8 cellular contexts compared by ENCODE assay signal in genomic region chr7:28411876-28412662, GRCh38. TPM values are rescaled to one million over a fixed set of nuclear protein-coding genes. Genes with fewer than 3 reads are reported as not detected.
DNase-seq lines count a peak whose midpoint lies in the region; TF ChIP-seq lines count a peak whose summit lies in the region.

Gene CREB5 (plus strand): TSS chr7:28412518. CDS start chr7:28412915, 397 bp downstream.

- H3K4me3 ChIP-seq in dorsolateral prefrontal cortex (peak within 1 kb of the TSS in 47 of 59 donors; percentile 15 to 90 (median 75)), MM.1S (ENCODE audit: low read length) (no peak within 1 kb of the TSS), adrenal gland (no peak within 1 kb of the TSS)

- H3K9ac ChIP-seq in MM.1S (ENCODE audit: low read length): no peak within 1 kb of the TSS

- H3K27me3 ChIP-seq in dorsolateral prefrontal cortex: peaks cover 0 to 36% (median 4%) of the 10 kb centered on the region in 45 donors
- peaks cover 23% of the 10 kb centered on the region for H3K27me3 ChIP-seq in MM.1S (replicated peaks; ENCODE audit: insufficient read depth, low read length)
- H3K27me3 ChIP-seq in adrenal gland: peaks cover 28% of the 10 kb centered on the region

- H4K20me1 ChIP-seq in MM.1S (ENCODE audit: insufficient read depth, low read length): no peaks in the 10 kb centered on the region

- H3K9me3 Mint-ChIP-seq in neural crest cell: no peaks in the 10 kb centered on the region
- H3K9me3 Mint-ChIP-seq in T-helper 2 cell treated with Interferon-gamma antibody and Interleukin-4, amounts not matched to agents 5 μg/mL and 100 μg/mL, for 36 hours: no peaks in the 10 kb centered on the region

- DNase-seq in dorsolateral prefrontal cortex (peak in 5 of 10 donors; percentile 40 to 52 (median 48)), neural crest cell (ENCODE audit: low read depth, low spot score) (no peak), HuH-7 (ENCODE audit: low spot score) (no peak), MM.1S (no peak), adrenal gland (no peak)
- DNase-seq in T-helper 2 cell treated with Interferon-gamma antibody and Interleukin-4, amounts not matched to agents 5 μg/mL and 100 μg/mL, for 36 hours (ENCODE audit: low spot score): no peak

- no peaks in the 10 kb centered on the region for H3K79me2 ChIP-seq in MM.1S (ENCODE audit: low read length)

- no peaks in the 10 kb centered on the region for H3K9me2 ChIP-seq in MM.1S (replicated peaks; ENCODE audit: insufficient read depth, low read length)

- H3K4me3 Mint-ChIP-seq in neural crest cell: peak within 1 kb of the TSS; percentile 95
- H3K4me3 Mint-ChIP-seq in T-helper 2 cell treated with Interferon-gamma antibody and Interleukin-4, amounts not matched to agents 5 μg/mL and 100 μg/mL, for 36 hours: no peak within 1 kb of the TSS

- H3K27me3 Mint-ChIP-seq in neural crest cell (ENCODE audit: low read depth): peaks cover 59% of the 10 kb centered on the region
- peaks cover 66% of the 10 kb centered on the region for H3K27me3 Mint-ChIP-seq in T-helper 2 cell treated with Interferon-gamma antibody and Interleukin-4, amounts not matched to agents 5 μg/mL and 100 μg/mL, for 36 hours (ENCODE audit: low read depth)

- no peaks in the 10 kb centered on the region; the same call in 1 of the 2 replicates for H3F3A ChIP-seq in MM.1S (ENCODE audit: insufficient read depth, low read length)

- no peak within 1 kb of the TSS for H2AFZ ChIP-seq in MM.1S (ENCODE audit: low read length)

- H3K4me2 ChIP-seq in MM.1S (ENCODE audit: low read depth, low read length): no peak within 1 kb of the TSS

- peak; percentile 50 for TF ChIP-seq CTCF in C4-2B (conservative IDR thresholded peaks at IDR 0.05)
- TF ChIP-seq CTCF in LNCAP (IDR thresholded peaks at IDR 0.05): peak; percentile 54
- peak in 53 of 56 donors; percentile 32 to 79 (median 55) for TF ChIP-seq CTCF in dorsolateral prefrontal cortex (IDR thresholded peaks at IDR 0.05 in 54 of 56, conservative IDR thresholded peaks at IDR 0.05 in 2 of 56; ENCODE audit: low read depth in 1 of 56, partially characterized antibody in 56 of 56)
- TF ChIP-seq CTCF in neural crest cell (conservative IDR thresholded peaks at IDR 0.05): peak; percentile 15
- TF ChIP-seq CTCF in MM.1S (IDR thresholded peaks at IDR 0.05; ENCODE audit: low read length): no peak
- TF ChIP-seq CTCF in adrenal gland (IDR thresholded peaks at IDR 0.05): no peak

- H3K36me3 ChIP-seq in MM.1S (replicated peaks; ENCODE audit: insufficient read depth, low read length): no peaks in the 10 kb centered on the region
- no peaks in the 10 kb centered on the region for H3K36me3 ChIP-seq in adrenal gland (replicated peaks in 1 of 2)

- WGBS in adrenal gland, 4 donors: 67 to 79% (median 75%) methylated on average over 8 of the region's 8 CpGs

- H3K9me3 ChIP-seq in MM.1S (replicated peaks; ENCODE audit: insufficient read depth, low read length): no peaks in the 10 kb centered on the region
- H3K9me3 ChIP-seq in adrenal gland (replicated peaks in 1 of 3): no peaks in the 10 kb centered on the region

- no peak for TF ChIP-seq POLR2A in adrenal gland (IDR thresholded peaks at IDR 0.05)

- no peaks in the 10 kb centered on the region for H3K36me3 Mint-ChIP-seq in neural crest cell (ENCODE audit: low read depth)
- peaks cover 2% of the 10 kb centered on the region for H3K36me3 Mint-ChIP-seq in T-helper 2 cell treated with Interferon-gamma antibody and Interleukin-4, amounts not matched to agents 5 μg/mL and 100 μg/mL, for 36 hours (ENCODE audit: low read depth)

- H3K27ac ChIP-seq in C4-2B (no peak within 1 kb of the TSS), dorsolateral prefrontal cortex (peak within 1 kb of the TSS in 8 of 59 donors; percentile 9 to 94 (median 24)), MM.1S (ENCODE audit: low read length) (no peak within 1 kb of the TSS), adrenal gland (no peak within 1 kb of the TSS)

- peaks cover 33% of the 10 kb centered on the region for H3K4me1 Mint-ChIP-seq in neural crest cell
- peaks cover 14% of the 10 kb centered on the region for H3K4me1 Mint-ChIP-seq in T-helper 2 cell treated with Interferon-gamma antibody and Interleukin-4, amounts not matched to agents 5 μg/mL and 100 μg/mL, for 36 hours (ENCODE audit: low read depth)

- no peak within 1 kb of the TSS for H3K27ac Mint-ChIP-seq in neural crest cell (ENCODE audit: unreplicated experiment)
- H3K27ac Mint-ChIP-seq in T-helper 2 cell treated with Interferon-gamma antibody and Interleukin-4, amounts not matched to agents 5 μg/mL and 100 μg/mL, for 36 hours: no peak within 1 kb of the TSS

- intact Hi-C loops in dorsolateral prefrontal cortex (cut with DNase I): loop anchor here (5.0 to 10.0 kb wide), 2 partner anchors 63 to 215 kb away; no protein-coding TSS in a partner anchor
- intact Hi-C loops in adrenal gland (cut with DNase I): no loop called here

- H3K4me1 ChIP-seq in MM.1S (ENCODE audit: low read length) (0 out of 2 replicates have a peak, but pooled peaks cover 3% of the 10 kb centered on the region), adrenal gland (replicated peaks in 1 of 2) (peaks cover 18 to 19% of the 10 kb centered on the region in 2 donors)

RNA-seq across cellular contexts. Expression of gene CREB5, which starts in this region (rescaled TPM):
- total RNA-seq in dorsolateral prefrontal cortex: 100 to 1,000 TPM in 1 of 120 experiments, 10 to 100 TPM in 117, 1 to 10 TPM in 2; 9.6 to 127 (median 30.7) TPM
- total RNA-seq in neural crest cell: 6.9 and 8.3 TPM in 2 replicates
- total RNA-seq in adrenal gland: 1 to 10 TPM in 4 of 8 donors, under 1 TPM in 4; 0.69 to 2.7 (median 1.2) TPM
- polyA plus RNA-seq in adrenal gland: 1 to 10 TPM; 1.1 to 5.4 (median 1.2) TPM

Comparison
In these comparisons a context has a peak if more than half of its experiments do, and no peak if none do; other contexts are left out.
1. CTCF ChIP-seq: peak in C4-2B (single experiment), LNCAP (single experiment), dorsolateral prefrontal cortex (53 of 56) and neural crest cell (single experiment); none in MM.1S (single experiment) and adrenal gland (0 of 6).
2. H3K4me3 ChIP-seq: peak in dorsolateral prefrontal cortex (47 of 59); none in MM.1S (single experiment) and adrenal gland (0 of 4).
3. intact Hi-C loops: an anchor here in dorsolateral prefrontal cortex (5.0 to 10.0 kb wide); none called in adrenal gland.